In the genomic region with DNA sequence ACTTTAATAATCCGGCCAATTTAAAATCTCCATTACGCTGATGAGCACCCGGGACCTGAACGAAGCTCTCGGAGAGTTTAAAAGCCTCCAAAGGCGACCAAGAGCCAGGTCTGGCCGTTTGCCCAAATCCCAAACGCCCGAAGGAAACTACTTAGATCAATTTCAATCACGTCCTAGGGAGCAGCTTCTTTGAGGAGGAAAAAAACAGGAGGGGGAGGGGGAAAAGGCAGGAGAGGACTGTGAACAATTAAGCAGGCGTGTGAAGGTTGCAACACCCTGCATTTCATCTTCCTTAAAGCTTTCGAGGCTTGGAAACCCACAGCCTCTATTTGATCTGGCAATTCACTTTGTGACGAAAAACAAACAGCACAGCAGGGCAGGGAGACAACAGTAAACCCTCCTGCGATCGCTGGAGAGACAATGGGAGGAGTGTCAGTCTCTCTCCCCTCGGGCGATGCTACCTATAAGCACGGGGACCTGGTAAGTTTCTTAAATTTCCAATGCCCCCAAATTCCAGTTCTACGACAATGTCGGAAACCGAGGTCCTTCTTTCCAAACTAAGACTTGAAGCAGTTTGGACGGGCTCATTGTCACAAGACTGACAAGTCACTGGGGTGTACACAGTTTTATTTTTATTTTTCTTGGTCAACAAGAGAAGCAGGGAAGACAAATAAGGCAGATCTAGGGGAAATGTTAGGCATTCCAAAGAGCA, we compare ENCODE assay signal across 7 cellular contexts. TPM values are rescaled to one million over a fixed set of nuclear protein-coding genes. Genes with fewer than 3 reads are reported as not detected.
DNase-seq lines count a peak whose midpoint lies in the region; ATAC-seq, FAIRE-seq and TF ChIP-seq lines count a peak whose summit lies in the region.

No MANE protein-coding gene starts in this region.

- peak overlapping the region; percentile 99 for H3K27ac Mint-ChIP-seq in activated CD4-positive, alpha-beta T cell treated with anti-CD3 and anti-CD28 coated beads, Interleukin-2, amount 10 ng/mL, durations not matched to agents 24 days and 14 days

- intact Hi-C loops in activated CD4-positive, alpha-beta T cell treated with anti-CD3 and anti-CD28 coated beads, Interleukin-2, amount 10 ng/mL, durations not matched to agents 24 days and 14 days (cut with micrococcal nuclease) = loop anchor here (1.0 to 5.0 kb wide), 11 partner anchors 26 to 869 kb away; no protein-coding TSS in a partner anchor
- intact Hi-C loops in mucosa of descending colon (cut with DNase I, micrococcal nuclease) (loop anchor here (10.0 kb wide), 4 partner anchors 71 to 871 kb away; no protein-coding TSS in a partner anchor), uterus (cut with DNase I; ENCODE audit: low total_unique reads) (loop anchor here (10.0 kb wide), 1 partner anchor 461 kb away; no protein-coding TSS in a partner anchor)

- no peak for TF ChIP-seq CTCF in mucosa of descending colon (IDR thresholded peaks at IDR 0.05)
- TF ChIP-seq CTCF in uterus (IDR thresholded peaks at IDR 0.05) = no peak

- H3K27me3 Mint-ChIP-seq in activated CD4-positive, alpha-beta T cell treated with anti-CD3 and anti-CD28 coated beads, Interleukin-2, amount 10 ng/mL, durations not matched to agents 24 days and 14 days = no peaks in the 10 kb centered on the region

- peak overlapping the region; percentile 91 for H3K4me3 Mint-ChIP-seq in activated CD4-positive, alpha-beta T cell treated with anti-CD3 and anti-CD28 coated beads, Interleukin-2, amount 10 ng/mL, durations not matched to agents 24 days and 14 days

- H3K9me3 ChIP-seq in mucosa of descending colon = no peaks in the 10 kb centered on the region
- H3K9me3 ChIP-seq in uterus = no peaks in the 10 kb centered on the region

- peak; percentile 46 for FAIRE-seq in GM18507 (lab: Jason Lieb, UNC)

- ATAC-seq in mucosa of descending colon (peak; percentile 2), GM21576 (IDR thresholded peaks at IDR 0.05; ENCODE audit: unreplicated experiment) (no peak)

- H3K4me1 ChIP-seq in mucosa of descending colon (ENCODE audit: low read depth) (peaks cover 33% of the 10 kb centered on the region), uterus (no peaks in the 10 kb centered on the region)

- H3K4me3 ChIP-seq in mucosa of descending colon = peak overlapping the region; percentile 93
- H3K4me3 ChIP-seq in uterus = peak overlapping the region; percentile 86 to 93

- H3K27ac ChIP-seq in epithelial cell of prostate (peak overlapping the region; percentile 100), uterus (peak overlapping the region; percentile 99 to 100)

- H3K9me3 Mint-ChIP-seq in activated CD4-positive, alpha-beta T cell treated with anti-CD3 and anti-CD28 coated beads, Interleukin-2, amount 10 ng/mL, durations not matched to agents 24 days and 14 days = peaks cover 6% of the 10 kb centered on the region

- DNase-seq in GM18507 (ENCODE audit: extremely low spot score, insufficient read length, low read depth) = no peak
- peak; percentile 85 for DNase-seq in NCI-H2029 treated with DMSO at 0.1 percent for 48 hours (lab: John Stamatoyannopoulos, UW)
- peak; percentile 88 for DNase-seq in activated CD4-positive, alpha-beta T cell treated with anti-CD3 and anti-CD28 coated beads, Interleukin-2, amount 10 ng/mL, durations not matched to agents 24 days and 14 days
- DNase-seq in epithelial cell of prostate (ENCODE audit: low read depth, low spot score) = no peak
- DNase-seq in mucosa of descending colon = peak in 2 of 3 donors; percentile 63 to 76
- DNase-seq in uterus = peak; percentile 69 to 80

- peaks cover 58% of the 10 kb centered on the region for H3K4me1 Mint-ChIP-seq in activated CD4-positive, alpha-beta T cell treated with anti-CD3 and anti-CD28 coated beads, Interleukin-2, amount 10 ng/mL, durations not matched to agents 24 days and 14 days

- H3K36me3 Mint-ChIP-seq in activated CD4-positive, alpha-beta T cell treated with anti-CD3 and anti-CD28 coated beads, Interleukin-2, amount 10 ng/mL, durations not matched to agents 24 days and 14 days (ENCODE audit: low read depth) = peaks cover 56% of the 10 kb centered on the region

- H3K27me3 ChIP-seq in uterus = no peaks in the 10 kb centered on the region

- peaks cover 9% of the 10 kb centered on the region for H3K36me3 ChIP-seq in mucosa of descending colon (ENCODE audit: low read depth)
- no peaks in the 10 kb centered on the region for H3K36me3 ChIP-seq in uterus

- peak in 1 of 2 donors; percentile 37 for TF ChIP-seq POLR2A in uterus (IDR thresholded peaks at IDR 0.05)

RNA-seq across cellular contexts. Expression of a gene that starts 1.1 kb away (rescaled TPM):
- 116 and 127 TPM in 2 replicates for total RNA-seq in activated CD4-positive, alpha-beta T cell treated with anti-CD3 and anti-CD28 coated beads, Interleukin-2, amount 10 ng/mL, durations not matched to agents 24 days and 14 days
- total RNA-seq in mucosa of descending colon (100 to 1,000 TPM; 270 to 371 (median 331) TPM), uterus (100 to 1,000 TPM in 2 of 4 donors, 10 to 100 TPM in 2; 47.9 to 128 (median 87.4) TPM)

Comparison
In these comparisons a context has a peak if more than half of its experiments do, and no peak if none do; other contexts are left out.
1. DNase-seq: peak in NCI-H2029 treated with DMSO at 0.1 percent for 48 hours (single experiment), activated CD4-positive, alpha-beta T cell treated with anti-CD3 and anti-CD28 coated beads, Interleukin-2, amount 10 ng/mL, durations not matched to agents 24 days and 14 days (single experiment), mucosa of descending colon (2 of 3) and uterus (2 of 2); none in GM18507 (single experiment) and epithelial cell of prostate (single experiment).